Comparison of ENCODE assay signal across 22 cellular contexts in genomic region chr17:37117743-37118142, GRCh38.
DNase-seq lines count a peak whose midpoint lies in the region; ATAC-seq and TF ChIP-seq lines count a peak whose summit lies in the region.
"Had no signal": no experiment of that assay in that cellular context is flagged by ENCODE, and none has a peak within 500 bp of the region (broad histone marks: within the 10 kb centered on the region; RNA-seq: fewer than 3 reads in every experiment).

No MANE protein-coding gene starts in this region.

- no peak for ATAC-seq in HG03196 (IDR thresholded peaks at IDR 0.05; ENCODE audit: unreplicated experiment)
- ATAC-seq: naive thymus-derived CD4-positive, alpha-beta T cell had no signal

- peaks cover 18 to 52% (median 34%) of the 10 kb centered on the region in 10 experiments for H3K4me1 ChIP-seq in BLaER1 treated with 17β-estradiol and CSF1 and Interleukin-3, amounts not matched to agents 10 nM and 100 nM
- H3K4me1 ChIP-seq in H9 (ENCODE audit: insufficient read depth, low read length) (peaks cover 2% of the 10 kb centered on the region; the same call in 1 of the 2 replicates), GM23248 (ENCODE audit: insufficient read depth) (no peaks in the 10 kb centered on the region)

- no peak overlapping the region for H2BK20ac ChIP-seq in H9 (ENCODE audit: low read depth, low read length, poor library complexity, severe bottlenecking)

- no peaks in the 10 kb centered on the region for H3K9me3 ChIP-seq in BLaER1 treated with 17β-estradiol and CSF1 and Interleukin-3, amounts not matched to agents 10 nM and 100 nM (replicated peaks in 1 of 11)
- H3K9me3 ChIP-seq in H9 (ENCODE audit: control insufficient read depth, low read depth, low read length) (no peaks in the 10 kb centered on the region), GM23248 (ENCODE audit: low read depth) (no peaks in the 10 kb centered on the region)
- H3K9me3 ChIP-seq: SK-N-SH had no signal

- in situ Hi-C loops in GM23248 (cut with MboI): no loop called here

- peaks cover 53 to 90% (median 80%) of the 10 kb centered on the region in 11 experiments for H3K36me3 ChIP-seq in BLaER1 treated with 17β-estradiol and CSF1 and Interleukin-3, amounts not matched to agents 10 nM and 100 nM
- H3K36me3 ChIP-seq in GM23248 (ENCODE audit: low read depth): 0 out of 2 replicates have a peak, but pooled peaks cover 7% of the 10 kb centered on the region

- peaks cover 37 to 48% of the 10 kb centered on the region in 2 experiments for H3K4me1 Mint-ChIP-seq in H9

- no peak overlapping the region for H3K18ac ChIP-seq in H9 (ENCODE audit: insufficient read length, low read depth, low read length)

- no peaks in the 10 kb centered on the region for H3K27me3 Mint-ChIP-seq in H9 (ENCODE audit: low read depth)
- H3K27me3 Mint-ChIP-seq: naive thymus-derived CD4-positive, alpha-beta T cell had no signal

- no peak overlapping the region for H4K5ac ChIP-seq in H9 (ENCODE audit: insufficient read length, low read depth, low read length)

- peaks cover 28 to 66% (median 55%) of the 10 kb centered on the region in 3 experiments for H3K36me3 Mint-ChIP-seq in H9 (ENCODE audit: insufficient read depth in 1 of 3, low read depth in 3 of 3)

- no peak overlapping the region for H3T11ph ChIP-seq in H9 (ENCODE audit: low read length)

- no peak overlapping the region for H4K8ac ChIP-seq in H9 (replicated peaks; ENCODE audit: insufficient read length, low read depth, low read length)

- H3K9ac ChIP-seq in BLaER1 treated with 17β-estradiol and CSF1 and Interleukin-3, amounts not matched to agents 10 nM and 100 nM: peak overlapping the region in 2 of 11 experiments; percentile 37 to 53; a peak in 2 of 22 replicates
- H3K9ac ChIP-seq in H9 (ENCODE audit: extremely low read depth, insufficient read length, low read length) (no peak overlapping the region), GM23248 (no peak overlapping the region)
- H3K9ac ChIP-seq: SK-N-SH had no signal

- H3K79me2 ChIP-seq in H9 (ENCODE audit: insufficient read depth, low read length) (no peaks in the 10 kb centered on the region), GM23248 (ENCODE audit: insufficient read depth) (no peaks in the 10 kb centered on the region)

- no peak overlapping the region for H4K91ac ChIP-seq in H9 (ENCODE audit: insufficient read length, low read depth, low read length)

- H2BK5ac ChIP-seq in H9 (ENCODE audit: insufficient read length, low read length): no peak overlapping the region

- H3K56ac ChIP-seq in H9 (ENCODE audit: insufficient read length, low read depth, low read length): no peak overlapping the region

- H4K20me1 ChIP-seq in BLaER1 treated with 17β-estradiol and CSF1 and Interleukin-3, amounts not matched to agents 10 nM and 100 nM: no peaks in the 10 kb centered on the region; a peak in 1 of 22 replicates
- H4K20me1 ChIP-seq in H9 (ENCODE audit: control insufficient read depth, insufficient read depth, insufficient read length) (no peaks in the 10 kb centered on the region), GM23248 (ENCODE audit: insufficient read depth) (no peaks in the 10 kb centered on the region)

- no peak overlapping the region for H2BK15ac ChIP-seq in H9 (ENCODE audit: low read depth, low read length)

- H3K14ac ChIP-seq in H9 (ENCODE audit: insufficient read depth, low read length): no peak overlapping the region

- H3K4me3 Mint-ChIP-seq in H9: no peak overlapping the region
- H3K4me3 Mint-ChIP-seq: naive thymus-derived CD4-positive, alpha-beta T cell had no signal

- H3K4ac ChIP-seq in H9 (ENCODE audit: low read depth, low read length): no peak overlapping the region

- H3K9me3 Mint-ChIP-seq in H9: no peaks in the 10 kb centered on the region
- H3K9me3 Mint-ChIP-seq: naive thymus-derived CD4-positive, alpha-beta T cell had no signal

- no peak overlapping the region for H3K4me3 ChIP-seq in BLaER1 treated with 17β-estradiol and CSF1 and Interleukin-3, amounts not matched to agents 10 nM and 100 nM
- H3K4me3 ChIP-seq in GM23248: no peak overlapping the region

- no peaks in the 10 kb centered on the region for H3K23me2 ChIP-seq in H9 (ENCODE audit: insufficient read length, low read depth, low read length, poor library complexity, severe bottlenecking)

- no peaks in the 10 kb centered on the region for H3K9me2 ChIP-seq in GM23248 (ENCODE audit: insufficient read depth)
- H3K9me2 ChIP-seq: SK-N-SH had no signal

- H3K27ac Mint-ChIP-seq in H9: peak overlapping the region in 2 of 3 experiments; percentile 76 to 97; a peak in 4 of 7 replicates
- H3K27ac Mint-ChIP-seq: naive thymus-derived CD4-positive, alpha-beta T cell had no signal

- WGBS in H9 (ENCODE audit: extremely low coverage, insufficient read length, low lambda C conversion rate): no CpG with 5 or more reads among the region's 3 CpGs
- 75 to 80% methylated on average over 3 of the region's 3 CpGs for WGBS in GM23248 (ENCODE audit: low coverage in 1 of 2, low lambda C conversion rate in 2 of 2, missing lambda C conversion rate in 2 of 2), 2 experiments

- no peak for TF ChIP-seq CTCF in H9 (conservative IDR thresholded peaks at IDR 0.05)

- DNase-seq in H9 (no peak), NCI-H526 treated with DMSO at 0.1 percent for 48 hours (lab: John Stamatoyannopoulos, UW) (peak; percentile 59), iris pigment epithelial cell (ENCODE audit: low read depth) (peak; percentile 55), GM23248 (no peak), iPS-NIHi11 (ENCODE audit: low spot score) (no peak)
- no peak for DNase-seq in activated CD4-positive, alpha-beta T cell treated with anti-CD3 and anti-CD28 coated beads, Interleukin-2, amount 50 U/mL, for 48 hours
- DNase-seq: activated CD4-positive, alpha-beta T cell treated with anti-CD3 and anti-CD28 coated beads for 4 hours; activated gamma-delta T cell; amniotic stem cell; Calu3; central memory CD4-positive, alpha-beta T cell; effector CD4-positive, alpha-beta T cell; GDM1; head of caudate nucleus; islet precursor cell; naive thymus-derived CD4-positive, alpha-beta T cell; NCI-H1417 treated with DMSO at 0.1 percent for 48 hours; NK-92 treated with Interleukin-12 subunit alpha and Interleukin-12 subunit beta, amount 100 ng/mL, for 24 hours; stimulated activated CD4-positive, alpha-beta T cell treated with anti-CD3 and anti-CD28 coated beads, Interleukin-2, amount 100 ng/mL, for 48 hours had no signal

- H2BK12ac ChIP-seq in H9 (ENCODE audit: insufficient read length, low read depth, low read length): no peak overlapping the region

- H3K79me1 ChIP-seq in H9 (ENCODE audit: insufficient read depth, low read depth, low read length, poor library complexity, severe bottlenecking): no peaks in the 10 kb centered on the region

- no peak overlapping the region for H3K23ac ChIP-seq in H9 (ENCODE audit: insufficient read length, low read depth, low read length)

- peak overlapping the region in 8 of 11 experiments; percentile 25 to 73 (median 52); a peak in 15 of 22 replicates for H3K4me2 ChIP-seq in BLaER1 treated with 17β-estradiol and CSF1 and Interleukin-3, amounts not matched to agents 10 nM and 100 nM
- H3K4me2 ChIP-seq in H9 (ENCODE audit: insufficient read depth, insufficient read length, low read length): no peak overlapping the region
- H3K4me2 ChIP-seq in GM23248 (ENCODE audit: unreplicated experiment): no peak overlapping the region
- H3K4me2 ChIP-seq: SK-N-SH had no signal

- no peak overlapping the region for H2AFZ ChIP-seq in H9 (ENCODE audit: low read length)
- no peak overlapping the region for H2AFZ ChIP-seq in GM23248

- no peaks in the 10 kb centered on the region for H3K27me3 ChIP-seq in BLaER1 treated with 17β-estradiol and CSF1 and Interleukin-3, amounts not matched to agents 10 nM and 100 nM
- H3K27me3 ChIP-seq in H9 (ENCODE audit: insufficient read depth, low read length) (no peaks in the 10 kb centered on the region), GM23248 (replicated peaks; ENCODE audit: insufficient read depth) (no peaks in the 10 kb centered on the region)

- H2AK5ac ChIP-seq in H9 (ENCODE audit: insufficient read length, low read length): no peak overlapping the region

- peak overlapping the region in 8 of 11 experiments; percentile 33 to 99 (median 64); a peak in 15 of 22 replicates for H3K27ac ChIP-seq in BLaER1 treated with 17β-estradiol and CSF1 and Interleukin-3, amounts not matched to agents 10 nM and 100 nM
- H3K27ac ChIP-seq in H9 (ENCODE audit: insufficient read length, low read depth, low read length): peak overlapping the region; percentile 21
- no peak overlapping the region for H3K27ac ChIP-seq in GM23248

- H3F3A ChIP-seq in GM23248 (ENCODE audit: insufficient read depth): no peaks in the 10 kb centered on the region

- H2BK120ac ChIP-seq in H9 (ENCODE audit: low read depth, low read length, poor library complexity, severe bottlenecking): no peak overlapping the region

Comparison
In these comparisons a context has a peak if more than half of its experiments do, and no peak if none do; other contexts are left out.
1. H3K4me2 ChIP-seq: peak in BLaER1 treated with 17β-estradiol and CSF1 and Interleukin-3, amounts not matched to agents 10 nM and 100 nM (8 of 11); none in H9 (single experiment) and GM23248 (single experiment).
2. DNase-seq: peak in NCI-H526 treated with DMSO at 0.1 percent for 48 hours (single experiment) and iris pigment epithelial cell (single experiment); none in H9 (single experiment), GM23248 (single experiment), iPS-NIHi11 (single experiment) and activated CD4-positive, alpha-beta T cell treated with anti-CD3 and anti-CD28 coated beads, Interleukin-2, amount 50 U/mL, for 48 hours (0 of 2).